In the genomic region with DNA sequence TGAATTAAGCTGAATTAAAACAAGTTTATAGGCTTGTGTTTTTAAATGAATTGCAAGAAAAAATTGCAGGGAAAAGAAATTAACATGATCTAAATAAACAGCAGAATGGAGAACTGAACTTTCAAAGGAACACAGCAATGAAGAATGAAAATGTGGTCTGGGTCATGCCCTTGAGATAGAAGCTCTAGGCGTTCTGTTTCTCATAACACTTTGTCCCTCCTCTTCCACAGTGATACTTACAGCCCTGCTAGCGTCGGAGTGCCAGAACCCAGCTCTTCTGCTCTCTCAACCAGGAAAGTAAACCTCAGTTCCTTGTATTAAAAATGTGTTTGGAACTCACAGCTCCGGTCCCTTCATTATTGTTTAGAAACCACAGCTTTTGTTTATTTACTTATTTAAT, we compare ENCODE assay signal across 27 cellular contexts. TPM values are rescaled to one million over a fixed set of nuclear protein-coding genes. Genes with fewer than 3 reads are reported as not detected.
DNase-seq lines count a peak whose midpoint lies in the region; ATAC-seq, FAIRE-seq and TF ChIP-seq lines count a peak whose summit lies in the region.
"Had no signal": no experiment of that assay in that cellular context is flagged by ENCODE, and none has a peak within 500 bp of the region (broad histone marks: within the 10 kb centered on the region; RNA-seq: fewer than 3 reads in every experiment).

No MANE protein-coding gene starts in this region.

- intact Hi-C loops in right cardiac atrium (cut with DNase I), result no loop called here
- intact Hi-C loops in sciatic nerve (cut with DNase I), result no loop called here
- intact Hi-C loops in breast epithelium (cut with DNase I; ENCODE audit: low total_unique reads), result no loop called here

- FAIRE-seq in endometrium (lab: Jason Lieb, UNC), result peak; percentile 8
- FAIRE-seq: A204.1, GM18507, H54, RCC 7860 had no signal

- WGBS in right cardiac atrium, result 20% methylated on average over 4 of the region's 4 CpGs

- no peaks in the 10 kb centered on the region for H3K9me3 ChIP-seq in right cardiac atrium (ENCODE audit: control insufficient read depth, low read length)
- no peaks in the 10 kb centered on the region for H3K9me3 ChIP-seq in breast epithelium
- H3K9me3 ChIP-seq: BLaER1 treated with 17β-estradiol and CSF1 and Interleukin-3, amounts not matched to agents 10 nM and 100 nM; SJCRH30 had no signal

- H3K4me1 ChIP-seq in right cardiac atrium (ENCODE audit: control insufficient read depth, insufficient read depth, low read length), result peaks cover 3% of the 10 kb centered on the region
- no peaks in the 10 kb centered on the region for H3K4me1 ChIP-seq in breast epithelium
- H3K4me1 ChIP-seq: BLaER1 treated with 17β-estradiol and CSF1 and Interleukin-3, amounts not matched to agents 10 nM and 100 nM; SJCRH30 had no signal

- H3K36me3 ChIP-seq in breast epithelium, result no peaks in the 10 kb centered on the region
- H3K36me3 ChIP-seq: BLaER1 treated with 17β-estradiol and CSF1 and Interleukin-3, amounts not matched to agents 10 nM and 100 nM; SJCRH30 had no signal

- no peak for TF ChIP-seq POLR2A in breast epithelium (IDR thresholded peaks at IDR 0.05)

- DNase-seq in amniotic epithelial cell (ENCODE audit: low read depth), result peak; percentile 11
- peak in 1 of 3 donors; percentile 61 for DNase-seq in right cardiac atrium
- no peak for DNase-seq in sciatic nerve (ENCODE audit: low spot score)
- no peak for DNase-seq in NCI-H1436 (lab: John Stamatoyannopoulos, UW)
- DNase-seq in breast epithelium (ENCODE audit: low spot score in 2 of 2), result no peak
- DNase-seq: AML-193; CD4-positive, alpha-beta memory T cell; COR-L47; DMS53; Karpas-422; NCI-H1092 treated with DMSO at 0.1 percent for 48 hours; NCI-H1436 treated with DMSO at 0.1 percent for 48 hours; NCI-H1930; NCI-H2107; NCI-H524; NCI-H748 treated with DMSO at 0.1 percent for 48 hours; SJCRH30 had no signal

- ATAC-seq in right cardiac atrium, result peak; percentile 52 to 78
- ATAC-seq in sciatic nerve, result peak; percentile 62
- no peak for ATAC-seq in GM19463 (IDR thresholded peaks at IDR 0.05; ENCODE audit: unreplicated experiment)

- TF ChIP-seq CTCF in breast epithelium (IDR thresholded peaks at IDR 0.05), result no peak

- no peak overlapping the region for H3K27ac ChIP-seq in right cardiac atrium (ENCODE audit: low read length)
- peak overlapping the region in 1 of 2 donors; percentile 36 for H3K27ac ChIP-seq in breast epithelium
- H3K27ac ChIP-seq: BLaER1 treated with 17β-estradiol and CSF1 and Interleukin-3, amounts not matched to agents 10 nM and 100 nM; SJCRH30 had no signal

- H3K27me3 ChIP-seq in right cardiac atrium (ENCODE audit: control insufficient read depth, insufficient read depth) (no peaks in the 10 kb centered on the region), breast epithelium (no peaks in the 10 kb centered on the region)
- H3K27me3 ChIP-seq: BLaER1 treated with 17β-estradiol and CSF1 and Interleukin-3, amounts not matched to agents 10 nM and 100 nM; SJCRH30 had no signal

- H3K4me3 ChIP-seq in right cardiac atrium (ENCODE audit: low read length) (no peak overlapping the region), breast epithelium (no peak overlapping the region)
- H3K4me3 ChIP-seq: BLaER1 treated with 17β-estradiol and CSF1 and Interleukin-3, amounts not matched to agents 10 nM and 100 nM; SJCRH30 had no signal

RNA-seq across cellular contexts. Expression of gene HMGCLL1, which starts 11.4 kb away (rescaled TPM):
- total RNA-seq in right cardiac atrium, result 1 to 10 TPM; 1.6 to 3.4 (median 2.8) TPM
- polyA plus RNA-seq in right cardiac atrium, result 1.0 TPM
- total RNA-seq in sciatic nerve, result 3.8 TPM
- 1 to 10 TPM; 2.6 to 6.9 (median 3.7) TPM for total RNA-seq in breast epithelium
- total RNA-seq: CD4-positive, alpha-beta memory T cell; Daoy; G401; HT-29; SJCRH30 had no signal
- polyA plus RNA-seq: CD4-positive, alpha-beta memory T cell had no signal
